In the genomic region with DNA sequence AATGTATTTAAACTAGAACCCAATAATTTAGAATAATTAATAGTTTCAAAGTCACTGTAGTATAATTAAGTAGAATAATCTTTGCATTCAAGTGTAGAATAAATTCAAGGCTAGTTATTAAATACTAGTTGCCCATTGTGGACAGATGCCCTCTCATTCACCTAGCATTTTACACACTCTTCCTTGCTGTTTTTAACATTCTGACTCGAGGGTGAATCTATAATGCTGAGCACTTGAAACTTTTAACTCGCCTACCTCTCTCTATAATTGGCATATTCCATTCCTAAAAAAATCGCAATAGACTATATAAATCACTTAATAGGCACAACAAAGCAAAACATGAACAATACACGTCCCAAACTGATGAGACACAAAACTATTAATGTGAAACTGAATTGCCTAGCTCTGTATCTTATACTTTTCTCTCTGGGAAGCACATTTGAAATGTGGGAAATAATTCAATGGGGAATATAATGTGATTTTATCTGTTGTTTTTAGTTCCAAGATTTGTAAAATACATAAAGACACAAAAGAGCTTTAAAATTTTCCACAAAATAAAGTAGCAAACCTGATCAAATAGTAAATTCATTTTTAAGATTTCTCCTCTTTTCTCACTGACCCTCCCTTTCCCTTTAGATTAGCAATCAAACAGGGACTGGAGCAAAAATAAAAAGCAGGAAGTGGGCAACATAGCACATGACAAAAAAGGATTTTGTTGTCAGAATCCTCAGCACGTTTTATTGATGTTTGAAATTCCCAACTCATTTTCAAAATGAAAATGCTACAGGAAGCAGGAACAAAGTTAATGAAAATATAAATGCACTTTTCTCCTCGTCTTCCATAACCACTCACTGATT, we compare ENCODE assay signal across 12 cellular contexts.
DNase-seq lines count a peak whose midpoint lies in the region; ATAC-seq and TF ChIP-seq lines count a peak whose summit lies in the region.
"Had no signal": no experiment of that assay in that cellular context is flagged by ENCODE, and none has a peak within 500 bp of the region (broad histone marks: within the 10 kb centered on the region; RNA-seq: fewer than 3 reads in every experiment).

No MANE protein-coding gene starts in this region.

- H3K27me3 ChIP-seq in dorsolateral prefrontal cortex = no peaks in the 10 kb centered on the region
- H3K27me3 ChIP-seq in psoas muscle (ENCODE audit: insufficient read depth in 3 of 3, low read length in 2 of 3) = no peaks in the 10 kb centered on the region

- intact Hi-C loops in dorsolateral prefrontal cortex (cut with DNase I) = no loop called here
- intact Hi-C loops in psoas muscle (cut with DNase I) = no loop called here
- intact Hi-C loops in head of caudate nucleus (cut with DNase I) = no loop called here

- H3K4me3 ChIP-seq in dorsolateral prefrontal cortex = peak overlapping the region in 54 of 59 donors; percentile 4 to 63 (median 36)
- H3K4me3 ChIP-seq in psoas muscle = peak overlapping the region; percentile 54
- H3K4me3 ChIP-seq: HAP-1 had no signal

- DNase-seq in dorsolateral prefrontal cortex (no peak), psoas muscle (no peak), activated gamma-delta T cell treated with Interleukin-2 at 50 U/mL for 16 hours (no peak), head of caudate nucleus (no peak), HEK293T (ENCODE audit: extremely low spot score) (no peak)
- no peak for DNase-seq in activated effector memory CD4-positive, alpha-beta T cell treated with anti-CD3 and anti-CD28 coated beads, Interleukin-2, amount 50 U/mL, for 16 hours
- DNase-seq: activated T-cell treated with anti-CD3 and anti-CD28 coated beads, Interleukin-2, amount 50 U/mL, for 24 hours; SHP77; substantia nigra had no signal

- TF ChIP-seq CTCF in dorsolateral prefrontal cortex (IDR thresholded peaks at IDR 0.05 in 54 of 56, conservative IDR thresholded peaks at IDR 0.05 in 2 of 56; ENCODE audit: low read depth in 1 of 56, partially characterized antibody in 56 of 56) = no peak
- no peak for TF ChIP-seq CTCF in psoas muscle (IDR thresholded peaks at IDR 0.05)

- POLR2A ChIA-PET in HEK293T (lab: Yijun Ruan, JAX) = no interaction called here

- peak; percentile 27 for ATAC-seq in GM18502 (IDR thresholded peaks at IDR 0.05; ENCODE audit: poor library complexity, unreplicated experiment)
- peak; percentile 6 for ATAC-seq in HG03378 (IDR thresholded peaks at IDR 0.05; ENCODE audit: unreplicated experiment)
- peak; percentile 24 to 60 (median 42) for ATAC-seq in psoas muscle

- H3K4me1 ChIP-seq in psoas muscle = peaks cover 23% of the 10 kb centered on the region
- H3K4me1 ChIP-seq: HAP-1 had no signal

- H3K36me3 ChIP-seq in psoas muscle (ENCODE audit: insufficient read depth in 1 of 2, low read depth in 1 of 2) = no peaks in the 10 kb centered on the region
- H3K36me3 ChIP-seq: HAP-1 had no signal

- 22 to 40% (median 25%) methylated on average over 6 of the region's 6 CpGs for WGBS in psoas muscle, 3 donors

- CTCF ChIA-PET in HEK293T (lab: Yijun Ruan, JAX) = interaction anchor here (0.7 kb wide), 1 partner anchor 1068 kb away, joined by 3 read pairs; no protein-coding TSS in a partner anchor

- H3K9me3 ChIP-seq in psoas muscle = no peaks in the 10 kb centered on the region
- H3K9me3 ChIP-seq: HAP-1 had no signal

- H3K27ac ChIP-seq in dorsolateral prefrontal cortex (peak overlapping the region in 42 of 59 donors; percentile 2 to 75 (median 42)), psoas muscle (peak overlapping the region; percentile 69)

TF ChIP-seq in HEK293T, 16 proteins besides CTCF, POLR2A, EP300 and RAD21:
- TF ChIP-seq CTBP1 (IDR thresholded peaks at IDR 0.05; ENCODE audit: borderline replicate concordance) = no peak
- TF ChIP-seq LEF1 (IDR thresholded peaks at IDR 0.05; ENCODE audit: borderline replicate concordance) = no peak
- TF ChIP-seq NFRKB (IDR thresholded peaks at IDR 0.05) = no peak
- TF ChIP-seq ARNT (IDR thresholded peaks at IDR 0.05) = no peak
- TF ChIP-seq, protein P1, sequence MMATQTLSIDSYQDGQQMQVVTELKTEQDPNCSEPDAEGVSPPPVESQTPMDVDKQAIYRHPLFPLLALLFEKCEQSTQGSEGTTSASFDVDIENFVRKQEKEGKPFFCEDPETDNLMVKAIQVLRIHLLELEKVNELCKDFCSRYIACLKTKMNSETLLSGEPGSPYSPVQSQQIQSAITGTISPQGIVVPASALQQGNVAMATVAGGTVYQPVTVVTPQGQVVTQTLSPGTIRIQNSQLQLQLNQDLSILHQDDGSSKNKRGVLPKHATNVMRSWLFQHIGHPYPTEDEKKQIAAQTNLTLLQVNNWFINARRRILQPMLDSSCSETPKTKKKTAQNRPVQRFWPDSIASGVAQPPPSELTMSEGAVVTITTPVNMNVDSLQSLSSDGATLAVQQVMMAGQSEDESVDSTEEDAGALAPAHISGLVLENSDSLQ (IDR thresholded peaks at IDR 0.05) = no peak
- TF ChIP-seq L3MBTL2 (conservative IDR thresholded peaks at IDR 0.05) = no peak
- no peak for TF ChIP-seq ELF4 (IDR thresholded peaks at IDR 0.05)
- no peak for TF ChIP-seq TARDBP (IDR thresholded peaks at IDR 0.05)
- TF ChIP-seq FOXK2 (IDR thresholded peaks at IDR 0.05) = no peak
- TF ChIP-seq SUZ12 (IDR thresholded peaks at IDR 0.05) = no peak
- no peak for TF ChIP-seq SP1 (IDR thresholded peaks at IDR 0.05)
- TF ChIP-seq FOXA1 (IDR thresholded peaks at IDR 0.05) = no peak
- TF ChIP-seq ZNF384 (IDR thresholded peaks at IDR 0.05) = no peak
- no peak for TF ChIP-seq BHLHE40 (IDR thresholded peaks at IDR 0.05; ENCODE audit: borderline replicate concordance)
- TF ChIP-seq FOXM1 (IDR thresholded peaks at IDR 0.05; ENCODE audit: borderline replicate concordance) = no peak
- TF ChIP-seq HDGF (IDR thresholded peaks at IDR 0.05; ENCODE audit: borderline replicate concordance) = no peak
